Comparison of ENCODE assay signal across 8 cellular contexts in genomic region chr6:106098383-106099234, GRCh38. TPM values are rescaled to one million over a fixed set of nuclear protein-coding genes. Genes with fewer than 3 reads are reported as not detected.
DNase-seq lines count a peak whose midpoint lies in the region; ATAC-seq, FAIRE-seq and TF ChIP-seq lines count a peak whose summit lies in the region.

No MANE protein-coding gene starts in this region.

- no peaks in the 10 kb centered on the region for H3K4me1 ChIP-seq in stomach smooth muscle (ENCODE audit: control insufficient read depth, insufficient read depth, low read length)

- ATAC-seq in HG03280 (IDR thresholded peaks at IDR 0.05; ENCODE audit: unreplicated experiment): peak; percentile 42
- ATAC-seq in naive B cell (ENCODE audit: low read depth in 2 of 2): peak; percentile 21 to 27

- peak overlapping the region; percentile 61 for H3K4me3 Mint-ChIP-seq in chondrocyte (ENCODE audit: unreplicated experiment)
- peak overlapping the region; percentile 84 to 96 (median 91) for H3K4me3 Mint-ChIP-seq in naive B cell

- H3K9ac ChIP-seq in stomach smooth muscle (ENCODE audit: low read length in 2 of 2): peak overlapping the region in 1 of 2 donors; percentile 35

- no peaks in the 10 kb centered on the region for H3K9me3 ChIP-seq in stomach smooth muscle (ENCODE audit: control insufficient read depth in 2 of 2, low read length in 2 of 2)

- H3K36me3 ChIP-seq in stomach smooth muscle (ENCODE audit: control insufficient read depth in 2 of 2, insufficient read depth in 2 of 2, low read length in 2 of 2): no peaks in the 10 kb centered on the region

- FAIRE-seq in GM12892 (lab: Jason Lieb, UNC): no peak

- no peak overlapping the region for H3K27ac ChIP-seq in stomach smooth muscle (ENCODE audit: low read length)

- TF ChIP-seq CTCF in WI38 (IDR thresholded peaks at IDR 0.05; ENCODE audit: low read depth, low read length) (no peak), chondrocyte (IDR thresholded peaks at IDR 0.05) (no peak)

- no peaks in the 10 kb centered on the region for H3K36me3 Mint-ChIP-seq in chondrocyte (ENCODE audit: low read depth)
- H3K36me3 Mint-ChIP-seq in naive B cell: no peaks in the 10 kb centered on the region

- DNase-seq in GM12892 (ENCODE audit: insufficient read length) (no peak), chondrocyte (ENCODE audit: low spot score) (no peak), naive B cell (no peak), NCI-H226 (no peak), SIG-M5 treated with dmso at 0.1 percent for 504 hours (lab: John Stamatoyannopoulos, UW; ENCODE audit: unreplicated experiment) (no peak)

- H3K27me3 ChIP-seq in stomach smooth muscle (ENCODE audit: control insufficient read depth in 1 of 2, insufficient read depth in 2 of 2, low read length in 2 of 2): peaks cover 12 to 37% of the 10 kb centered on the region in 2 donors

- H3K27ac Mint-ChIP-seq in chondrocyte (ENCODE audit: unreplicated experiment) (no peak overlapping the region), naive B cell (peak overlapping the region; percentile 76 to 95 (median 88))

- TF ChIP-seq POLR2A in GM12892 (IDR thresholded peaks at IDR 0.05; ENCODE audit: low read depth, low read length): peak; percentile 73

- peaks cover 5% of the 10 kb centered on the region for H3K27me3 Mint-ChIP-seq in chondrocyte (ENCODE audit: low read depth)
- H3K27me3 Mint-ChIP-seq in naive B cell: peaks cover 0 to under 1% (median 0%) of the 10 kb centered on the region in 3 donors

- H3K4me1 Mint-ChIP-seq in chondrocyte (ENCODE audit: low read depth) (peaks cover 22% of the 10 kb centered on the region), naive B cell (peaks cover 35 to 45% (median 36%) of the 10 kb centered on the region in 3 donors)

- H3K9me3 Mint-ChIP-seq in chondrocyte (ENCODE audit: low read depth) (no peaks in the 10 kb centered on the region), naive B cell (peaks cover 0 to 1% (median 0%) of the 10 kb centered on the region in 7 donors)

- H3K4me3 ChIP-seq in WI38 (ENCODE audit: low read depth, low read length) (peak overlapping the region; percentile 68), stomach smooth muscle (ENCODE audit: low read length in 2 of 2) (peak overlapping the region; percentile 54 to 65)

RNA-seq across cellular contexts. Expression of gene PRDM1, which starts 12.5 kb away (rescaled TPM):
- polyA plus RNA-seq in GM12892 (2012; ENCODE audit: missing spikeins): 12.7 TPM
- total RNA-seq in chondrocyte: 0.08 to 0.15 TPM (median 0.15 TPM) in 3 replicates
- polyA plus RNA-seq in naive B cell (ENCODE audit: low read depth in 6 of 6): 1 to 10 TPM in 3 of 6 donors, under 1 TPM in 2, not detected in 1; 0.62 to 4.2 (median 2.9) TPM
